Comparison of ENCODE assay signal across 20 cellular contexts in the genomic region with DNA sequence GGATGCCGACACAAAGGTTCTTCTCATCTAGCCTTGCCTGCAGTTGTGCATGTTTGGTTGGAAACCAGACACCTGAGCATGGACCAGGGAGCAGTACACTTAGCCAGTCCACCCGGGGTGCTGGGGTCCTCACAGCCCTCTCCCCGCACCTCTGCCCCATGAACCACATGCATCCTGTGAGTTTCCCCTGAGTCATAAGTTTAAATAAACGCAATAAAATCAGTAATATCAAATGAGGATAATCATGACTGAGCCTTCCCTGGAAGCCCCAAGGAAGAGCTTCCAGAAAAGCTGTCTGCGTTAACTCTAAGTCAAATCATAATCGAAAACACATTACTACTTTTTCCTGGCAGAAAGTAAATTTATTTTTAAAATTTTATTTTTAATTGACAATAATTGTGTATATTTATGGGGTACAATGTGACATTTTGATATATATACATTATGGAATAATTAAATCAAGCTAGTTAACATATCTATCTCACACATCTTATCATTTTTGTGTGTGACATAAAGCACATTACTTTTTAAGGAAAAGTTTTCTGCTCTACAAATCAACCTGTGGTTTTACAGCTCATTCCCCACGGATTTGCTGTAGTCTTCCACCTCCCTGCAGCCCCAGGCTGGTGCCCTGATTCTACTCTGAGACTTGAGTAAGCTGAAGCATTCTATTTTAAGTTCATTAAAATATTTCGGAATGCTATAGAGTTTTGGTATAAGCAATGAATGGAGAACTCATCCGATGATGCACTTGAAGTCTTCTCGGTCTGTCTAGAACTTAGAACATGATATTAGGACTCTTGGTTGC.
DNase-seq lines count a peak whose midpoint lies in the region; ATAC-seq and TF ChIP-seq lines count a peak whose summit lies in the region.
"Had no signal": no experiment of that assay in that cellular context is flagged by ENCODE, and none has a peak within 500 bp of the region (broad histone marks: within the 10 kb centered on the region; RNA-seq: fewer than 3 reads in every experiment).

No MANE protein-coding gene starts in this region.

- H3K4me2 ChIP-seq in PC-3 (ENCODE audit: low read length) = no peak overlapping the region
- H3K4me2 ChIP-seq: BLaER1 had no signal

- H3K4me1 Mint-ChIP-seq in CD14-positive monocyte = no peaks in the 10 kb centered on the region

- intact Hi-C loops in PC-3 (cut with micrococcal nuclease) = no loop called here
- intact Hi-C loops in CD14-positive monocyte (cut with micrococcal nuclease) = no loop called here

- no peaks in the 10 kb centered on the region for H3K36me3 ChIP-seq in PC-3 (ENCODE audit: low read depth, low read length)
- H3K36me3 ChIP-seq: BLaER1 had no signal

- no peak overlapping the region for H3K27ac ChIP-seq in PC-3 (ENCODE audit: low read length)
- H3K27ac ChIP-seq: BLaER1 had no signal

- CTCF ChIA-PET in AG04449 (lab: Yijun Ruan, JAX) = interaction anchor here (1.3 kb wide), 1 partner anchor 474 kb away, joined by 3 read pairs; no protein-coding TSS in a partner anchor
- CTCF ChIA-PET in PC-3 (lab: Charles Lee) = no interaction called here

- DNase-seq in AG04449 (ENCODE audit: low read depth, low spot score) (peak; percentile 38), GM03348 (ENCODE audit: low spot score) (peak; percentile 52), PC-3 (peak; percentile 48), foreskin fibroblast (peak; percentile 45 to 74), NCI-H510A (lab: John Stamatoyannopoulos, UW) (no peak), SW480 (ENCODE audit: low spot score) (no peak), CD14-positive monocyte (ENCODE audit: low spot score) (no peak)
- DNase-seq in activated CD4-positive, alpha-beta T cell treated with anti-CD3 and anti-CD28 coated beads, Interleukin-2, amount 50 U/mL, for 1 hour = no peak
- DNase-seq: 8988T; Calu3; CD8-positive, alpha-beta T cell; NCI-H1417; NCI-H187; NCI-H2227 treated with DMSO at 0.1 percent for 48 hours; NCI-H524; NCI-H82; RPMI8226; SHP77 treated with DMSO at 0.1 percent for 48 hours had no signal

- BruUV-seq in PC-3 (replicated peaks; lab: Mats Ljungman, UMichigan) = no TSS peak

- no peaks in the 10 kb centered on the region for H3K36me3 Mint-ChIP-seq in CD14-positive monocyte
- H3K36me3 Mint-ChIP-seq: CD8-positive, alpha-beta T cell had no signal

- H4K20me1 ChIP-seq in PC-3 (ENCODE audit: low read length) = no peaks in the 10 kb centered on the region
- H4K20me1 ChIP-seq: BLaER1 had no signal

- no peak overlapping the region for H3K27ac Mint-ChIP-seq in CD14-positive monocyte
- H3K27ac Mint-ChIP-seq: CD8-positive, alpha-beta T cell had no signal

- no peaks in the 10 kb centered on the region for H3K9me2 ChIP-seq in PC-3 (replicated peaks; ENCODE audit: low read length)

- H3K9ac ChIP-seq in PC-3 (ENCODE audit: low read length) = no peak overlapping the region
- H3K9ac ChIP-seq: BLaER1 had no signal

- H3F3A ChIP-seq in PC-3 (ENCODE audit: low read length, unreplicated experiment) = no peaks in the 10 kb centered on the region

- H3K4me1 ChIP-seq in PC-3 (ENCODE audit: insufficient read depth, low read length) = peaks cover 12% of the 10 kb centered on the region
- H3K4me1 ChIP-seq: BLaER1 had no signal

- H2AFZ ChIP-seq in PC-3 (ENCODE audit: low read length) = no peak overlapping the region

- H3K4me3 ChIP-seq in AG04449 (ENCODE audit: low read depth, low read length) (no peak overlapping the region), PC-3 (ENCODE audit: low read length) (no peak overlapping the region), foreskin fibroblast (ENCODE audit: low read depth in 1 of 2, low read length in 2 of 2) (no peak overlapping the region)
- H3K4me3 ChIP-seq: BLaER1, K562 had no signal

- TF ChIP-seq CTCF in AG04449 (IDR thresholded peaks at IDR 0.05; ENCODE audit: insufficient read depth, low read length, missing control alignments) (no peak), PC-3 (conservative IDR thresholded peaks at IDR 0.05; ENCODE audit: low read depth, low read length) (no peak), foreskin fibroblast (IDR thresholded peaks at IDR 0.05; ENCODE audit: low read depth, low read length) (no peak), CD14-positive monocyte (IDR thresholded peaks at IDR 0.05) (no peak)

- no peak for ATAC-seq in PC-3
- ATAC-seq: CD8-positive, alpha-beta T cell; K562 had no signal

- no peaks in the 10 kb centered on the region for H3K9me3 ChIP-seq in PC-3 (ENCODE audit: low read length)

- H3K9me3 Mint-ChIP-seq in CD14-positive monocyte = peaks cover 0 to 11% (median 0%) of the 10 kb centered on the region in 7 donors

- POLR2A ChIA-PET in AG04449 (lab: Yijun Ruan, JAX) (no interaction called here), PC-3 (lab: Charles Lee; ENCODE audit: unreplicated experiment) (no interaction called here)

- no peaks in the 10 kb centered on the region for H3K79me2 ChIP-seq in PC-3 (ENCODE audit: low read length)

- H3K27me3 ChIP-seq in PC-3 (ENCODE audit: low read length) = no peaks in the 10 kb centered on the region
- H3K27me3 ChIP-seq: BLaER1 had no signal

- peaks cover 3 to 5% (median 4%) of the 10 kb centered on the region in 3 donors for H3K27me3 Mint-ChIP-seq in CD14-positive monocyte (ENCODE audit: low read depth in 3 of 3)

- no peak overlapping the region for H3K4me3 Mint-ChIP-seq in CD14-positive monocyte
- H3K4me3 Mint-ChIP-seq: CD8-positive, alpha-beta T cell had no signal

Comparison
In these comparisons a context has a peak if more than half of its experiments do, and no peak if none do; other contexts are left out.
1. DNase-seq: peak in AG04449 (single experiment), GM03348 (single experiment), PC-3 (single experiment) and foreskin fibroblast (2 of 2); none in NCI-H510A (single experiment), activated CD4-positive, alpha-beta T cell treated with anti-CD3 and anti-CD28 coated beads, Interleukin-2, amount 50 U/mL, for 1 hour (single experiment), SW480 (single experiment) and CD14-positive monocyte (single experiment).